11 cellular contexts compared by ENCODE assay signal in the genomic region with DNA sequence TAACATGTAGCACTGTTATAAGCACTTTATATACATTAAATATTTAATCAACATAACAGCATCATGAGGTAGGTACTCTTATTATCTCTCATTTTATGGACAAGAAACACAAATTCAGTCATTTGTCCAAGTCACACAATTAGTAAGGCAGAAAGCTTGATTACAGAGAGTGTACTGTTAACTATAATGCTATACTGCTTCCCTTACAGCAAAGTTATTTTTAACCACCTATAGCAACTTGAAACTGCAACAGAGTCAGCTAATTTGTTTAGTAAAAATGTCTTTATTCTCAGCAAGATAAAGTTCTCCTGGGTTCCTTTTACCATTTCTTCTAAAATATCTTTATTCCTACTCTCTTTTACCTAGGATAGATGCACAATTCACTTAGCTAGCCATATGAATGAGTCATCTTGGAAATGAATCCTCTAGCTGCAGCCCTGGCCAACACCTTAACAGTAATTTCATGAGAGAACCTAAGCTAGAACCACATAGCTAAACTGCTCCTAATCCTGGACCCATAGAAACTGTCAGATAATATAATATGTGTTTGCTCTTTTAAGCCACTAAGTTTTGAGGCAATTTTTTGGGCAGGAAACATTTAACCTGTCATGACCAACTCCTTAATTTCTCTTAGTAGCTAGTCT.
A peak's percentile ranks its signal among the peaks of the same experiment; 100 is the strongest.
DNase-seq lines count a peak whose midpoint lies in the region; ATAC-seq and TF ChIP-seq lines count a peak whose summit lies in the region.
"Had no signal": no experiment of that assay in that cellular context is flagged by ENCODE, and none has a peak within 500 bp of the region (broad histone marks: within the 10 kb centered on the region; RNA-seq: fewer than 3 reads in every experiment).

No MANE protein-coding gene starts in this region.

- no peak overlapping the region for H2AFZ ChIP-seq in OCI-LY7 (ENCODE audit: low read length)
- no peak overlapping the region for H2AFZ ChIP-seq in H9 (ENCODE audit: low read length)
- H2AFZ ChIP-seq: PC-9 had no signal

- H3K4me3 Mint-ChIP-seq in T-cell (no peak overlapping the region), H9 (no peak overlapping the region)

- H3K27me3 Mint-ChIP-seq in T-cell (no peaks in the 10 kb centered on the region), H9 (ENCODE audit: low read depth) (no peaks in the 10 kb centered on the region)

- H2BK120ac ChIP-seq in H9 (ENCODE audit: low read depth, low read length, poor library complexity, severe bottlenecking), result no peak overlapping the region

- no peak overlapping the region for H2AK5ac ChIP-seq in H9 (ENCODE audit: insufficient read length, low read length)

- no peak overlapping the region for H2BK12ac ChIP-seq in H9 (ENCODE audit: insufficient read length, low read depth, low read length)

- no peaks in the 10 kb centered on the region for H3K79me2 ChIP-seq in OCI-LY7 (ENCODE audit: insufficient read depth, low read depth, low read length)
- no peaks in the 10 kb centered on the region for H3K79me2 ChIP-seq in H9 (ENCODE audit: insufficient read depth, low read length)

- no peak overlapping the region for H4K91ac ChIP-seq in H9 (ENCODE audit: insufficient read length, low read depth, low read length)

- no peak overlapping the region for H2BK5ac ChIP-seq in H9 (ENCODE audit: insufficient read length, low read length)

- no peak overlapping the region for H3K18ac ChIP-seq in H9 (ENCODE audit: insufficient read length, low read depth, low read length)

- H3K23me2 ChIP-seq in H9 (ENCODE audit: insufficient read length, low read depth, low read length, poor library complexity, severe bottlenecking), result no peaks in the 10 kb centered on the region

- no peak overlapping the region for H3K27ac Mint-ChIP-seq in T-cell
- no peak overlapping the region; a peak in 4 of 7 replicates for H3K27ac Mint-ChIP-seq in H9

- H2BK15ac ChIP-seq in H9 (ENCODE audit: low read depth, low read length), result no peak overlapping the region

- CTCF ChIA-PET in OCI-LY7 (lab: Charles Lee; ENCODE audit: unreplicated experiment), result interaction anchor here (0.6 kb wide), 1 partner anchor 11 kb away, joined by 3 read pairs; no protein-coding TSS in a partner anchor
- CTCF ChIA-PET in T-cell (lab: Charles Lee), result interaction anchor here in 1 of 2 donors (0.7 kb wide), 1 partner anchor 18 kb away, joined by 4 read pairs; no protein-coding TSS in a partner anchor

- H3K4me1 ChIP-seq in OCI-LY7 (ENCODE audit: insufficient read depth, low read length, poor library complexity, severe bottlenecking) (no peaks in the 10 kb centered on the region), H9 (ENCODE audit: insufficient read depth, low read length) (peaks cover 2% of the 10 kb centered on the region; the same call in 1 of the 2 replicates)
- H3K4me1 ChIP-seq: colonic mucosa had no signal

- H4K5ac ChIP-seq in H9 (ENCODE audit: insufficient read length, low read depth, low read length), result no peak overlapping the region

- no peak overlapping the region for H3K4ac ChIP-seq in H9 (ENCODE audit: low read depth, low read length)

- POLR2A ChIA-PET in OCI-LY7 (lab: Charles Lee), result interaction anchor here (0.5 to 1.6 kb wide), 7 partner anchors 11 to 907 kb away, joined by 3 to 4 read pairs (median 3); no protein-coding TSS in a partner anchor
- POLR2A ChIA-PET in T-cell (lab: Charles Lee), result no interaction called here

- intact Hi-C loops in OCI-LY7 (cut with micrococcal nuclease; ENCODE audit: unreplicated experiment), result no loop called here

- DNase-seq in M059J (ENCODE audit: low read depth) (peak; percentile 39), kidney tubule cell (ENCODE audit: low spot score) (peak; percentile 28), OCI-LY7 (ENCODE audit: low spot score) (no peak), amniotic stem cell (lab: John Stamatoyannopoulos, UW) (no peak), T-cell (no peak), H9 (no peak)
- DNase-seq: colonic mucosa, NCI-H1694, PC-9 had no signal

- H3K4me1 Mint-ChIP-seq in T-cell (no peaks in the 10 kb centered on the region), H9 (peaks cover 22 to 23% of the 10 kb centered on the region in 2 experiments)

- TF ChIP-seq CTCF in OCI-LY7 (conservative IDR thresholded peaks at IDR 0.05; ENCODE audit: low read length), result no peak
- TF ChIP-seq CTCF in H9 (conservative IDR thresholded peaks at IDR 0.05), result no peak

- no peak overlapping the region for H3T11ph ChIP-seq in H9 (ENCODE audit: low read length)

- H3K36me3 Mint-ChIP-seq in T-cell (peaks cover 20% of the 10 kb centered on the region), H9 (ENCODE audit: insufficient read depth in 1 of 3, low read depth in 3 of 3) (peaks cover 0 to 14% (median 3%) of the 10 kb centered on the region in 3 experiments; a peak in 4 of 7 replicates)

- H3K27ac ChIP-seq in OCI-LY7 (ENCODE audit: low read depth, low read length, poor library complexity, severe bottlenecking) (no peak overlapping the region), H9 (ENCODE audit: insufficient read length, low read depth, low read length) (no peak overlapping the region)
- H3K27ac ChIP-seq: colonic mucosa, PC-9 had no signal

- no peak overlapping the region for H3K9ac ChIP-seq in H9 (ENCODE audit: extremely low read depth, insufficient read length, low read length)

- no peaks in the 10 kb centered on the region for H3K27me3 ChIP-seq in H9 (ENCODE audit: insufficient read depth, low read length)
- H3K27me3 ChIP-seq: colonic mucosa had no signal

- no peak overlapping the region for H3K4me2 ChIP-seq in OCI-LY7 (ENCODE audit: low read length)
- H3K4me2 ChIP-seq in H9 (ENCODE audit: insufficient read depth, insufficient read length, low read length), result no peak overlapping the region
- H3K4me2 ChIP-seq: PC-9 had no signal

- H3K79me1 ChIP-seq in H9 (ENCODE audit: insufficient read depth, low read depth, low read length, poor library complexity, severe bottlenecking), result no peaks in the 10 kb centered on the region

- H3K36me3 ChIP-seq in OCI-LY7 (ENCODE audit: insufficient read depth, low read length), result no peaks in the 10 kb centered on the region
- H3K36me3 ChIP-seq: colonic mucosa had no signal

- no peak overlapping the region for H3K23ac ChIP-seq in H9 (ENCODE audit: insufficient read length, low read depth, low read length)

- ATAC-seq in GM18867 (IDR thresholded peaks at IDR 0.05; ENCODE audit: unreplicated experiment) (peak; percentile 69), HG02571 (IDR thresholded peaks at IDR 0.05; ENCODE audit: unreplicated experiment) (peak; percentile 68), T-cell (replicated peaks in 1 of 4) (no peak)

- no peaks in the 10 kb centered on the region for H3K9me3 Mint-ChIP-seq in T-cell
- no peaks in the 10 kb centered on the region for H3K9me3 Mint-ChIP-seq in H9

- H4K20me1 ChIP-seq in OCI-LY7 (ENCODE audit: insufficient read depth, low read length) (no peaks in the 10 kb centered on the region), H9 (ENCODE audit: control insufficient read depth, insufficient read depth, insufficient read length) (no peaks in the 10 kb centered on the region)

- no peak overlapping the region for H3K56ac ChIP-seq in H9 (ENCODE audit: insufficient read length, low read depth, low read length)

- no peak overlapping the region for H2BK20ac ChIP-seq in H9 (ENCODE audit: low read depth, low read length, poor library complexity, severe bottlenecking)

- H3K9me3 ChIP-seq in OCI-LY7 (ENCODE audit: low read length) (no peaks in the 10 kb centered on the region), H9 (ENCODE audit: control insufficient read depth, low read depth, low read length) (no peaks in the 10 kb centered on the region)
- H3K9me3 ChIP-seq: colonic mucosa had no signal

- no TSS peak for BruUV-seq in OCI-LY7 (replicated peaks; lab: Mats Ljungman, UMichigan)

- no peak overlapping the region for H3K14ac ChIP-seq in H9 (ENCODE audit: insufficient read depth, low read length)

- H4K8ac ChIP-seq in H9 (replicated peaks; ENCODE audit: insufficient read length, low read depth, low read length), result no peak overlapping the region

- no peak overlapping the region for H3K4me3 ChIP-seq in OCI-LY7 (ENCODE audit: low read depth, low read length, poor library complexity, severe bottlenecking)
- H3K4me3 ChIP-seq: colonic mucosa, PC-9 had no signal

- H3K9me2 ChIP-seq in OCI-LY7 (ENCODE audit: insufficient read depth, low read length), result no peaks in the 10 kb centered on the region

Comparison
In these comparisons a context has a peak if more than half of its experiments do, and no peak if none do; other contexts are left out.
1. ATAC-seq: peak in GM18867 (single experiment) and HG02571 (single experiment); none in T-cell (0 of 4).
2. DNase-seq: peak in M059J (single experiment) and kidney tubule cell (single experiment); none in OCI-LY7 (single experiment), amniotic stem cell (single experiment), T-cell (0 of 34) and H9 (single experiment).